ENCODE assay signal across 8 cellular contexts in genomic region chr9:94165592-94166236, GRCh38.
DNase-seq lines count a peak whose midpoint lies in the region; ATAC-seq, FAIRE-seq and TF ChIP-seq lines count a peak whose summit lies in the region.

No MANE protein-coding gene starts in this region.

- no peak overlapping the region for H2BK20ac ChIP-seq in H1 (ENCODE audit: low read length)

- H4K91ac ChIP-seq in H1 (replicated peaks; ENCODE audit: insufficient read length, low read length) (no peak overlapping the region), mesenchymal stem cell (ENCODE audit: low read length) (no peak overlapping the region)

- no peak for TF ChIP-seq CTCF in H1 (IDR thresholded peaks at IDR 0.05; ENCODE audit: control extremely low read depth in 1 of 3, insufficient read depth in 1 of 3, low read depth in 1 of 3, low read length in 3 of 3)

- 15% methylated on average over 28 of the region's 50 CpGs; no CpG with 5 or more reads in 1 of the 2 experiments for WGBS in H1 (ENCODE audit: extremely low coverage in 1 of 2, insufficient coverage in 1 of 2, insufficient read length in 1 of 2, insufficient replicate concordance in 2 of 2, low coverage in 1 of 2, low lambda C conversion rate in 2 of 2, missing lambda C conversion rate in 1 of 2), 2 experiments
- WGBS in mesenchymal stem cell = 12% methylated on average over 43 of the region's 50 CpGs

- peak overlapping the region; percentile 76 to 94 (median 85) for H3K4me3 Mint-ChIP-seq in CD8-positive, alpha-beta memory T cell
- H3K4me3 Mint-ChIP-seq in activated CD8-positive, alpha-beta memory T cell treated with anti-CD3 and anti-CD28 coated beads, Interleukin-2, amount 10 ng/mL, durations not matched to agents 7 days and 5 days = peak overlapping the region; percentile 74

- H3K56ac ChIP-seq in H1 (replicated peaks; ENCODE audit: insufficient read length, low read depth, low read length) = no peak overlapping the region

- H3K9me3 ChIP-seq in CD8-positive, alpha-beta memory T cell (ENCODE audit: low read length) = no peaks in the 10 kb centered on the region
- H3K9me3 ChIP-seq in H1 (ENCODE audit: insufficient read depth in 2 of 2, low read depth in 1 of 2, low read length in 1 of 2) = no peaks in the 10 kb centered on the region
- no peaks in the 10 kb centered on the region for H3K9me3 ChIP-seq in mesenchymal stem cell (ENCODE audit: control insufficient read depth, low read length)

- H3K4me3 ChIP-seq in CD8-positive, alpha-beta memory T cell (ENCODE audit: low read length) = peak overlapping the region; percentile 85
- H3K4me3 ChIP-seq in H1 (ENCODE audit: extremely low read depth in 1 of 4, insufficient read depth in 2 of 4, low read depth in 3 of 4, low read length in 4 of 4) (peak overlapping the region; percentile 68 to 85 (median 80); a peak in 7 of 8 replicates), mesenchymal stem cell (ENCODE audit: insufficient read depth in 1 of 2, low read depth in 1 of 2, low read length in 2 of 2) (peak overlapping the region; percentile 79 to 97)

- H3K14ac ChIP-seq in H1 (ENCODE audit: insufficient read length) = no peak overlapping the region
- no peak overlapping the region for H3K14ac ChIP-seq in mesenchymal stem cell (ENCODE audit: low read length in 2 of 2)

- H2AFZ ChIP-seq in H1 (ENCODE audit: low read length) = no peak overlapping the region
- no peak overlapping the region for H2AFZ ChIP-seq in mesenchymal stem cell (ENCODE audit: low read depth, low read length)

- H3K79me2 ChIP-seq in H1 (ENCODE audit: control insufficient read depth in 1 of 2, insufficient read depth in 2 of 2, low read length in 2 of 2) = peaks cover 32 to 39% of the 10 kb centered on the region in 2 experiments

- FAIRE-seq in HTR-8/SVneo (lab: Jason Lieb, UNC) = peak; percentile 92
- no peak for FAIRE-seq in H1 (lab: Jason Lieb, UNC)

- no peaks in the 10 kb centered on the region for H3K9me3 Mint-ChIP-seq in CD8-positive, alpha-beta memory T cell
- H3K9me3 Mint-ChIP-seq in activated CD8-positive, alpha-beta memory T cell treated with anti-CD3 and anti-CD28 coated beads, Interleukin-2, amount 10 ng/mL, durations not matched to agents 7 days and 5 days (ENCODE audit: low read depth) = no peaks in the 10 kb centered on the region

- H4K8ac ChIP-seq in H1 (ENCODE audit: extremely low read depth, insufficient read depth, low read length) = peak overlapping the region; percentile 100
- peak overlapping the region; percentile 92 for H4K8ac ChIP-seq in mesenchymal stem cell (ENCODE audit: low read length)

- peak overlapping the region; percentile 50 to 97 (median 84) for H3K27ac Mint-ChIP-seq in CD8-positive, alpha-beta memory T cell
- H3K27ac Mint-ChIP-seq in activated CD8-positive, alpha-beta memory T cell treated with anti-CD3 and anti-CD28 coated beads, Interleukin-2, amount 10 ng/mL, durations not matched to agents 7 days and 5 days = peak overlapping the region; percentile 86

- no peak overlapping the region for H3K4ac ChIP-seq in H1 (replicated peaks; ENCODE audit: insufficient read length, low read depth, low read length)
- peak overlapping the region in 1 of 2 experiments; percentile 9 for H3K4ac ChIP-seq in mesenchymal stem cell (ENCODE audit: low read depth in 1 of 2, low read length in 2 of 2)

- peaks cover 42 to 51% (median 47%) of the 10 kb centered on the region in 3 donors for H3K4me1 Mint-ChIP-seq in CD8-positive, alpha-beta memory T cell
- H3K4me1 Mint-ChIP-seq in activated CD8-positive, alpha-beta memory T cell treated with anti-CD3 and anti-CD28 coated beads, Interleukin-2, amount 10 ng/mL, durations not matched to agents 7 days and 5 days = peaks cover 36% of the 10 kb centered on the region

- peak overlapping the region; percentile 92 for H3K27ac ChIP-seq in CD8-positive, alpha-beta memory T cell (ENCODE audit: low read depth, low read length)
- H3K27ac ChIP-seq in H1 (ENCODE audit: low read depth, low read length) (peak overlapping the region; percentile 99), mesenchymal stem cell (ENCODE audit: low read length, poor library complexity, severe bottlenecking) (peak overlapping the region; percentile 34)

- CTCF ChIA-PET in CD8-positive, alpha-beta memory T cell (lab: Charles Lee) = interaction anchor here (1.6 kb wide), 1 partner anchor 47 kb away, joined by 4 read pairs; no protein-coding TSS in a partner anchor
- CTCF ChIA-PET in activated CD8-positive, alpha-beta memory T cell treated with anti-CD3 and anti-CD28 coated beads, Interleukin-2, amount 10 ng/mL, durations not matched to agents 7 days and 5 days (lab: Charles Lee) = interaction anchor here (0.6 to 1.7 kb wide), 4 partner anchors 8 to 134 kb away, joined by 3 to 4 read pairs (median 3); no protein-coding TSS in a partner anchor
- CTCF ChIA-PET in H1 (lab: Charles Lee; ENCODE audit: partially characterized antibody) = interaction anchor here (0.5 to 2.7 kb wide), 5 partner anchors 33 to 164 kb away, joined by 3 to 14 read pairs (median 4); no protein-coding TSS in a partner anchor

- H2BK15ac ChIP-seq in H1 (ENCODE audit: low read length) = no peak overlapping the region
- no peak overlapping the region for H2BK15ac ChIP-seq in mesenchymal stem cell (ENCODE audit: low read depth, poor library complexity, severe bottlenecking)

- H3K4me2 ChIP-seq in H1 (ENCODE audit: insufficient read depth in 1 of 2, low read depth in 2 of 2, low read length in 2 of 2) = peak overlapping the region; percentile 40 to 47; a peak in 3 of 4 replicates
- H3K4me2 ChIP-seq in mesenchymal stem cell (ENCODE audit: low read length, poor library complexity, severe bottlenecking) = peak overlapping the region; percentile 55

- H3K27me3 Mint-ChIP-seq in CD8-positive, alpha-beta memory T cell = peaks cover 0 to 1% of the 10 kb centered on the region in 2 donors
- no peaks in the 10 kb centered on the region for H3K27me3 Mint-ChIP-seq in activated CD8-positive, alpha-beta memory T cell treated with anti-CD3 and anti-CD28 coated beads, Interleukin-2, amount 10 ng/mL, durations not matched to agents 7 days and 5 days

- H2BK12ac ChIP-seq in H1 (ENCODE audit: low read depth, low read length) (0 out of 2 replicates have a peak overlapping the region, but pooled peaks have one; percentile 75), mesenchymal stem cell (ENCODE audit: low read length in 2 of 2) (peak overlapping the region; percentile 70 to 71)

- H3K36me3 ChIP-seq in CD8-positive, alpha-beta memory T cell (ENCODE audit: insufficient read depth, low read length) = no peaks in the 10 kb centered on the region
- no peaks in the 10 kb centered on the region for H3K36me3 ChIP-seq in H1 (ENCODE audit: control insufficient read depth in 2 of 4, insufficient read depth in 4 of 4, low read length in 3 of 4)
- no peaks in the 10 kb centered on the region for H3K36me3 ChIP-seq in mesenchymal stem cell (ENCODE audit: control insufficient read depth in 1 of 2, insufficient read depth in 2 of 2, low read depth in 1 of 2, low read length in 2 of 2)

- H3K9ac ChIP-seq in H1 (replicated peaks in 1 of 4; ENCODE audit: extremely low read depth in 1 of 4, low read depth in 3 of 4, low read length in 3 of 4) (peak overlapping the region in 3 of 4 experiments; percentile 98 to 100 (median 100); a peak in 4 of 7 replicates), mesenchymal stem cell (ENCODE audit: low read length) (peak overlapping the region; percentile 94)

- POLR2A ChIA-PET in CD8-positive, alpha-beta memory T cell (lab: Charles Lee) = interaction anchor here (0.6 to 1.0 kb wide), 3 partner anchors 18 to 1384 kb away, joined by 3 read pairs; no protein-coding TSS in a partner anchor
- POLR2A ChIA-PET in H1 (lab: Charles Lee; ENCODE audit: partially characterized antibody) = interaction anchor here (0.6 to 4.4 kb wide), 22 partner anchors 9 to 528 kb away, joined by 3 to 38 read pairs (median 4); partner anchors contain the start of gene PTPDC1

- H3K79me1 ChIP-seq in H1 (ENCODE audit: low read depth, low read length) (no peaks in the 10 kb centered on the region), mesenchymal stem cell (replicated peaks; ENCODE audit: low read length, poor library complexity, severe bottlenecking) (peaks cover 2% of the 10 kb centered on the region)

- no peak for TF ChIP-seq EP300 in H1 (IDR thresholded peaks at IDR 0.05; ENCODE audit: borderline replicate concordance in 1 of 2, low read depth in 2 of 2, low read length in 2 of 2)

- peaks cover 11 to 21% of the 10 kb centered on the region in 2 experiments for H4K20me1 ChIP-seq in H1 (replicated peaks in 1 of 2; ENCODE audit: control insufficient read depth in 1 of 2, insufficient read depth in 2 of 2, low read length in 2 of 2)

- H3K18ac ChIP-seq in H1 (ENCODE audit: extremely low read depth, low read length) (no peak overlapping the region; the same call in 1 of the 2 replicates), mesenchymal stem cell (ENCODE audit: low read depth in 1 of 2, low read length in 2 of 2) (peak overlapping the region; percentile 28 to 52)

- H2AK5ac ChIP-seq in H1 (ENCODE audit: low read depth, low read length) (peak overlapping the region; percentile 46; the same call in 1 of the 2 replicates), mesenchymal stem cell (ENCODE audit: low read length, severe bottlenecking) (peak overlapping the region; percentile 94)

- TF ChIP-seq RAD21 in H1 (IDR thresholded peaks at IDR 0.05 in 1 of 2, conservative IDR thresholded peaks at IDR 0.05 in 1 of 2; ENCODE audit: low read depth in 2 of 2, low read length in 2 of 2) = 0 out of 4 replicates have a peak, but pooled peaks have one; percentile 0 to 8

- peak overlapping the region; percentile 45; the same call in 1 of the 2 replicates for H2BK5ac ChIP-seq in H1 (ENCODE audit: low read depth, low read length)
- H2BK5ac ChIP-seq in mesenchymal stem cell (ENCODE audit: low read depth, low read length, poor library complexity, severe bottlenecking) = peak overlapping the region; percentile 100

- H3K4me1 ChIP-seq in CD8-positive, alpha-beta memory T cell (ENCODE audit: insufficient read depth, low read length) = peaks cover 46% of the 10 kb centered on the region
- H3K4me1 ChIP-seq in H1 (replicated peaks in 1 of 4; ENCODE audit: control insufficient read depth in 3 of 4, insufficient read depth in 4 of 4, low read length in 3 of 4) (no peaks in the 10 kb centered on the region), mesenchymal stem cell (ENCODE audit: control insufficient read depth, insufficient read depth, low read depth, low read length) (peaks cover 4% of the 10 kb centered on the region)

- no peaks in the 10 kb centered on the region for H3K27me3 ChIP-seq in CD8-positive, alpha-beta memory T cell (ENCODE audit: insufficient read depth, low read length, poor library complexity, severe bottlenecking)
- H3K27me3 ChIP-seq in H1 (replicated peaks in 1 of 4; ENCODE audit: control insufficient read depth in 3 of 4, extremely low read depth in 1 of 4, insufficient read depth in 3 of 4, low read length in 3 of 4) = no peaks in the 10 kb centered on the region
- no peaks in the 10 kb centered on the region for H3K27me3 ChIP-seq in mesenchymal stem cell (ENCODE audit: control insufficient read depth in 1 of 2, insufficient read depth in 1 of 2, low read length in 2 of 2)

- ATAC-seq in GM21381 (IDR thresholded peaks at IDR 0.05; ENCODE audit: unreplicated experiment) = peak; percentile 88
- peak; percentile 93 for ATAC-seq in activated CD8-positive, alpha-beta memory T cell treated with anti-CD3 and anti-CD28 coated beads, Interleukin-2, amount 10 ng/mL, durations not matched to agents 7 days and 5 days

- peaks cover 0 to 4% (median 0%) of the 10 kb centered on the region in 3 donors for H3K36me3 Mint-ChIP-seq in CD8-positive, alpha-beta memory T cell
- peaks cover 16% of the 10 kb centered on the region for H3K36me3 Mint-ChIP-seq in activated CD8-positive, alpha-beta memory T cell treated with anti-CD3 and anti-CD28 coated beads, Interleukin-2, amount 10 ng/mL, durations not matched to agents 7 days and 5 days

- peak; percentile 95 to 99 (median 98) for DNase-seq in CD8-positive, alpha-beta memory T cell
- DNase-seq in HTR-8/SVneo (ENCODE audit: insufficient read length, low spot score) = peak; percentile 94
- peak; percentile 99 for DNase-seq in NOMO-1 treated with DMSO at 0.1 percent for 48 hours (lab: John Stamatoyannopoulos, UW; ENCODE audit: unreplicated experiment)
- DNase-seq in activated CD8-positive, alpha-beta memory T cell treated with anti-CD3 and anti-CD28 coated beads, Interleukin-2, amount 10 ng/mL, durations not matched to agents 7 days and 5 days = peak; percentile 98
- DNase-seq in H1 (ENCODE audit: low read depth in 1 of 2, low spot score in 2 of 2) = peak; percentile 92 to 94
- DNase-seq in mesenchymal stem cell = peak; percentile 99
- peak; percentile 90 for DNase-seq in stimulated activated CD8-positive, alpha-beta memory T cell treated with anti-CD3 and anti-CD28 coated beads, Interleukin-12 subunit alpha, Interleukin-12 subunit beta, amount 100 ng/mL, for 24 hours (ENCODE audit: extremely low read depth)

- no peaks in the 10 kb centered on the region for H3K23me2 ChIP-seq in H1 (ENCODE audit: low read depth, low read length)

- H4K5ac ChIP-seq in H1 (ENCODE audit: insufficient read length, low read depth, low read length) = peak overlapping the region; percentile 26

- H2BK120ac ChIP-seq in H1 (replicated peaks; ENCODE audit: low read depth, low read length) (no peak overlapping the region), mesenchymal stem cell (ENCODE audit: low read depth, low read length) (no peak overlapping the region)

- no peak overlapping the region for H3K23ac ChIP-seq in H1 (ENCODE audit: insufficient read length)
- H3K23ac ChIP-seq in mesenchymal stem cell (ENCODE audit: low read length in 2 of 2) = no peak overlapping the region

- TF ChIP-seq POLR2A in H1 (IDR thresholded peaks at IDR 0.05; ENCODE audit: control extremely low read depth in 1 of 2, low read depth in 2 of 2, low read length in 2 of 2) = no peak

Comparison
In these comparisons a context has a peak if more than half of its experiments do, and no peak if none do; other contexts are left out.
1. Peak in every context shown above with its lines: DNase-seq, ATAC-seq, H3K4me3 ChIP-seq and H3K27ac ChIP-seq.
2. H3K27ac ChIP-seq: peak in every context shown above with its lines; median percentile 99 in H1; 92 in CD8-positive, alpha-beta memory T cell; 34 in mesenchymal stem cell.